In the genomic region with DNA sequence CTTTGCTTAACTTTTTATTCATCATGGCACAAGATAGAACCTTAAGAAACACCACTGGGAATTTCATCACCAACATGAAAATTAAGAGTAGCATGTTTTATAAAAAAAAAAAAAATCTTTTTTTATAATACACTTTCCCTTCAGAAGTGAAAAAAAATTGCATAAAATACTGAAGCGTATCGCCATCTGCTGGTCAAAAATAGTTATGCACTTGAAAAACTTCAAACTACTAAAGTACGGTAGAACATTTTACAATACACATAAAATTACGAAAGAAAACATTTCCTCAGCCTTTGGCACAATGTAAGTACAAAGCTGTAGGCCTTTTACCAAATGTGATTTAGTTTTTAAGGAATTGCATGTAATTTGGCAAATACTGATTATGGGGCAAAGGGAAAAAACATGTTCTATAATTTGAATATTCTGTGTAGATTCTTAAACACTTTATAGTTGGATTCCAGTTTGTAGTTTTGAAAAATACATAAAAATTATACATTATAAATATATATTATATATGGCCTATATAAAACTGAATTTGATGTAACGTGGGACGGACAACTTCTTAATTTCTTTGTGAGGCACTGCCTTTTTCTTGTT, we compare ENCODE assay signal across 8 cellular contexts. TPM values are rescaled to one million over a fixed set of nuclear protein-coding genes. Genes with fewer than 3 reads are reported as not detected.
DNase-seq lines count a peak whose midpoint lies in the region; TF ChIP-seq lines count a peak whose summit lies in the region.

No MANE protein-coding gene starts in this region.

- H3K36me3 ChIP-seq in A673 (ENCODE audit: insufficient read depth, low read length, poor library complexity, severe bottlenecking), result no peaks in the 10 kb centered on the region
- H3K36me3 ChIP-seq in GM06990 (ENCODE audit: control insufficient read depth, insufficient read depth, low read length), result no peaks in the 10 kb centered on the region
- no peaks in the 10 kb centered on the region for H3K36me3 ChIP-seq in PC-9 (ENCODE audit: low read depth)
- H3K36me3 ChIP-seq in spleen, result peaks cover 0 to 5% (median 0%) of the 10 kb centered on the region in 6 donors

- H3F3A ChIP-seq in PC-9 (ENCODE audit: insufficient read depth, low read depth), result no peaks in the 10 kb centered on the region

- TF ChIP-seq CTCF in A673 (conservative IDR thresholded peaks at IDR 0.05; ENCODE audit: low read depth, low read length) (peak; percentile 79), GM06990 (IDR thresholded peaks at IDR 0.05; ENCODE audit: insufficient read depth, low read length, poor library complexity, severe bottlenecking) (peak; percentile 51), PC-9 (conservative IDR thresholded peaks at IDR 0.05) (peak; percentile 70), fibroblast of the aortic adventitia (IDR thresholded peaks at IDR 0.05; ENCODE audit: insufficient read depth, low read length) (peak; percentile 65), spleen (IDR thresholded peaks at IDR 0.05 in 8 of 11, conservative IDR thresholded peaks at IDR 0.05 in 3 of 11) (peak; percentile 22 to 75 (median 61))

- intact Hi-C loops in A673 (cut with micrococcal nuclease; ENCODE audit: unreplicated experiment), result loop anchor here (1.0 to 10.0 kb wide), 2 partner anchors 413 to 948 kb away; no protein-coding TSS in a partner anchor
- intact Hi-C loops in PC-9 (cut with micrococcal nuclease; ENCODE audit: unreplicated experiment), result loop anchor here (1.0 kb wide), 1 partner anchor 947 kb away; no protein-coding TSS in a partner anchor
- intact Hi-C loops in spleen (cut with DNase I; ENCODE audit: low total_unique reads), result loop anchor here (5.0 kb wide), 1 partner anchor 945 kb away; no protein-coding TSS in a partner anchor

- no peaks in the 10 kb centered on the region for H3K9me2 ChIP-seq in PC-9 (ENCODE audit: insufficient read depth)

- no peak overlapping the region for H3K27ac ChIP-seq in A673 (ENCODE audit: low read depth, low read length, poor library complexity, severe bottlenecking)
- H3K27ac ChIP-seq in PC-9, result no peak overlapping the region
- no peak overlapping the region for H3K27ac ChIP-seq in spleen

- no peaks in the 10 kb centered on the region for H3K79me2 ChIP-seq in PC-9 (ENCODE audit: low read depth)

- POLR2A ChIA-PET in A673 (lab: Charles Lee; ENCODE audit: low non-redundant PET) (no interaction called here), PC-9 (lab: Charles Lee; ENCODE audit: unreplicated experiment) (no interaction called here)

- 29 to 39% (median 35%) methylated on average over 6 of the region's 6 CpGs for WGBS in spleen, 5 donors

- H3K27me3 ChIP-seq in A673 (replicated peaks; ENCODE audit: insufficient read depth, low read depth, low read length, poor library complexity), result no peaks in the 10 kb centered on the region
- H3K27me3 ChIP-seq in GM06990 (replicated peaks; ENCODE audit: control insufficient read depth, insufficient read depth, low read length), result no peaks in the 10 kb centered on the region
- H3K27me3 ChIP-seq in PC-9 (ENCODE audit: insufficient read depth, low read depth), result no peaks in the 10 kb centered on the region
- H3K27me3 ChIP-seq in spleen (replicated peaks in 1 of 7), result peaks cover 0 to 13% (median 9%) of the 10 kb centered on the region in 7 donors

- no peak overlapping the region; the same call in 1 of the 2 replicates for H3K4me2 ChIP-seq in PC-9

- H4K20me1 ChIP-seq in PC-9 (ENCODE audit: insufficient read depth), result no peaks in the 10 kb centered on the region

- TF ChIP-seq POLR2A in spleen (IDR thresholded peaks at IDR 0.05), result no peak

- H3K4me3 ChIP-seq in A673 (ENCODE audit: low read depth, low read length, poor library complexity, severe bottlenecking) (no peak overlapping the region), GM06990 (replicated peaks; ENCODE audit: low read depth, low read length) (no peak overlapping the region), PC-9 (no peak overlapping the region), fibroblast of the aortic adventitia (ENCODE audit: low read depth, low read length) (no peak overlapping the region), spleen (no peak overlapping the region)

- H3K4me1 ChIP-seq in A673 (ENCODE audit: insufficient read depth, low read length, poor library complexity, severe bottlenecking), result no peaks in the 10 kb centered on the region
- no peaks in the 10 kb centered on the region for H3K4me1 ChIP-seq in PC-9 (replicated peaks; ENCODE audit: insufficient read depth)
- H3K4me1 ChIP-seq in spleen, result peaks cover 0 to 7% (median 0%) of the 10 kb centered on the region in 6 donors

- CTCF ChIA-PET in A673 (lab: Charles Lee), result interaction anchor here (0.7 to 2.1 kb wide), 2 partner anchors 947 to 965 kb away, joined by 5 to 8 read pairs; no protein-coding TSS in a partner anchor
- CTCF ChIA-PET in PC-9 (lab: Charles Lee), result interaction anchor here (1.6 kb wide), 1 partner anchor 948 kb away, joined by 4 read pairs; no protein-coding TSS in a partner anchor

- H3K9me3 ChIP-seq in A673 (ENCODE audit: low read depth, low read length, poor library complexity, severe bottlenecking) (no peaks in the 10 kb centered on the region), PC-9 (ENCODE audit: insufficient read depth, low read depth) (no peaks in the 10 kb centered on the region), spleen (no peaks in the 10 kb centered on the region)

- no TSS peak for BruUV-seq in A673 (replicated peaks; lab: Mats Ljungman, UMichigan)
- no TSS peak for BruUV-seq in PC-9 (replicated peaks; lab: Mats Ljungman, UMichigan)

- peak; percentile 49 for DNase-seq in A673 (ENCODE audit: low spot score)
- DNase-seq in GM06990 (ENCODE audit: extremely low read depth, insufficient read length), result no peak
- no peak for DNase-seq in PC-9
- DNase-seq in fibroblast of the aortic adventitia (ENCODE audit: low read depth), result peak; percentile 78
- DNase-seq in spleen, result no peak
- DNase-seq in cerebellar nuclear complex (lab: John Stamatoyannopoulos, UW), result no peak
- DNase-seq in activated CD4-positive, alpha-beta T cell treated with anti-CD3 and anti-CD28 coated beads, Interleukin-2, amount 50 U/mL, for 4 hours, result no peak
- no peak for DNase-seq in NK-92 treated with Interleukin-12 subunit alpha and Interleukin-12 subunit beta, amount 100 ng/mL, for 24 hours (lab: John Stamatoyannopoulos, UW)

- H2AFZ ChIP-seq in PC-9, result no peak overlapping the region

RNA-seq across cellular contexts. Expression of gene HCCS, which starts 26.5 kb away (rescaled TPM):
- total RNA-seq in A673 (2021) (40.2 and 51.2 TPM in 2 replicates), PC-9 (2021) (30.4 and 38.5 TPM in 2 replicates), fibroblast of the aortic adventitia (ENCODE audit: low replicate concordance) (4.7 and 24.5 TPM in 2 replicates), spleen (10 to 100 TPM; 12.1 to 23.5 (median 19.5) TPM)
- polyA plus RNA-seq in spleen, result 10 to 100 TPM in 2 of 3 donors, 1 to 10 TPM in 1; 8.9 to 21.7 (median 14.0) TPM

Comparison
In these comparisons a context has a peak if more than half of its experiments do, and no peak if none do; other contexts are left out.
1. DNase-seq: peak in A673 (single experiment) and fibroblast of the aortic adventitia (single experiment); none in GM06990 (single experiment), PC-9 (0 of 2), spleen (single experiment), cerebellar nuclear complex (0 of 2), activated CD4-positive, alpha-beta T cell treated with anti-CD3 and anti-CD28 coated beads, Interleukin-2, amount 50 U/mL, for 4 hours (0 of 2) and NK-92 treated with Interleukin-12 subunit alpha and Interleukin-12 subunit beta, amount 100 ng/mL, for 24 hours (single experiment).
2. Peak in every context shown above with its lines, with median percentiles within 50 percentile points of each other: CTCF ChIP-seq.